1 cellular context compared by ENCODE assay signal in the genomic region with DNA sequence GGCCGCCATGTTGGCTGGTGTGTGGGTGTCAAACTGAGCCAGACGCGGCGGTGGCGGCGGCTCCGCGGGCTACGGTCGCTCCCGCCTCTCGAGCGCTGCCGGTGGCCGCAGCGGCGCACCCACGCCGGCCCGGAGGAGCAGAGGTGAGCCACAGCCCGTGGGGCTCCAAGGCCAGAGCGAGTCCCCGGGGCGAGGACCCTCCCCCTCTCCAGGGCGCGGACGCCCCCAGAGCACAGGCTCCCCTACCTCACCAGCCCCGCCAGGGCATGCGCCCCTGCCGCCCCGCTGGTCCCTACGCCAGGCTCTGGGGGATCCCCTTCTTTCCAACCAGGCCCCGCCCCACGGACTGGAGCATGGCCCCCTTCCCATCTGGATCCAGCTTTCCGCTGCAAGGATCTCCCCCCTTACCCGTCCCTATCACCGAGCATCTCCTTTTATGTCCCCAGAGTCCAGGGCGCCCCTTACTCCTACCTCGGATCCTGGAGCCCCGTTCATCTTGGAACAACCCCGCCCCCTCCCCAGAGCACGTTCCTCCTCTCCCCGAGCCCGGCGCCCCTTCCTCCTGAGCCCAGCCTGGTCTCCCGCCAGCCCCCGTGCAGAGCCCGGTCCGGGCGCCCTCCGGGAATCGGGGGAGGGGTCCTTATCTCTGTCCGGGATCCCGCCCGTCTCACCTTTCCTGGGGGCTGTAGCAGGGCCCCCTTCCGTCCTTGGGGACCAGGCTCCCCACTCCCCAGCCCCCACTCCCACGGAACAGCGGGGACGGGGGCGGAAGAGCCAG.
A peak's percentile ranks its signal among the peaks of the same experiment; 100 is the strongest.
TF ChIP-seq lines count a peak whose summit lies in the region.

No MANE protein-coding gene starts in this region.

TF ChIP-seq in HepG2, 621 proteins besides CTCF, POLR2A, EP300 and RAD21 (continued from another document and continues in another):
- TF ChIP-seq, protein P1, sequence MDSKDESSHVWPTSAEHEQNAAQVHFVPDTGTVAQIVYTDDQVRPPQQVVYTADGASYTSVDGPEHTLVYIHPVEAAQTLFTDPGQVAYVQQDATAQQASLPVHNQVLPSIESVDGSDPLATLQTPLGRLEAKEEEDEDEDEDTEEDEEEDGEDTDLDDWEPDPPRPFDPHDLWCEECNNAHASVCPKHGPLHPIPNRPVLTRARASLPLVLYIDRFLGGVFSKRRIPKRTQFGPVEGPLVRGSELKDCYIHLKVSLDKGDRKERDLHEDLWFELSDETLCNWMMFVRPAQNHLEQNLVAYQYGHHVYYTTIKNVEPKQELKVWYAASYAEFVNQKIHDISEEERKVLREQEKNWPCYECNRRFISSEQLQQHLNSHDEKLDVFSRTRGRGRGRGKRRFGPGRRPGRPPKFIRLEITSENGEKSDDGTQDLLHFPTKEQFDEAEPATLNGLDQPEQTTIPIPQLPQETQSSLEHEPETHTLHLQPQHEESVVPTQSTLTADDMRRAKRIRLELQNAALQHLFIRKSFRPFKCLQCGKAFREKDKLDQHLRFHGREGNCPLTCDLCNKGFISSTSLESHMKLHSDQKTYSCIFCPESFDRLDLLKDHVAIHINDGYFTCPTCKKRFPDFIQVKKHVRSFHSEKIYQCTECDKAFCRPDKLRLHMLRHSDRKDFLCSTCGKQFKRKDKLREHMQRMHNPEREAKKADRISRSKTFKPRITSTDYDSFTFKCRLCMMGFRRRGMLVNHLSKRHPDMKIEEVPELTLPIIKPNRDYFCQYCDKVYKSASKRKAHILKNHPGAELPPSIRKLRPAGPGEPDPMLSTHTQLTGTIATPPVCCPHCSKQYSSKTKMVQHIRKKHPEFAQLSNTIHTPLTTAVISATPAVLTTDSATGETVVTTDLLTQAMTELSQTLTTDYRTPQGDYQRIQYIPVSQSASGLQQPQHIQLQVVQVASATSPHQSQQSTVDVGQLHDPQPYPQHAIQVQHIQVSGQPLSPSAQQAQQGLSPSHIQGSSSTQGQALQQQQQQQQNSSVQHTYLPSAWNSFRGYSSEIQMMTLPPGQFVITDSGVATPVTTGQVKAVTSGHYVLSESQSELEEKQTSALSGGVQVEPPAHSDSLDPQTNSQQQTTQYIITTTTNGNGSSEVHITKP (CRISPR knock-in tag; IDR thresholded peaks at IDR 0.05; ENCODE audit: low read depth) = no peak
- no peak for TF ChIP-seq POGK (CRISPR knock-in tag; conservative IDR thresholded peaks at IDR 0.05)
- TF ChIP-seq HOXA5 (CRISPR knock-in tag; IDR thresholded peaks at IDR 0.05) = 0 out of 2 replicates have a peak, but pooled peaks have one; percentile 42
- no peak for TF ChIP-seq ZSCAN20 (CRISPR knock-in tag; IDR thresholded peaks at IDR 0.05; ENCODE audit: borderline replicate concordance)
- TF ChIP-seq RAD51 (IDR thresholded peaks at IDR 0.05; ENCODE audit: borderline replicate concordance) = no peak
- TF ChIP-seq HES4 (CRISPR knock-in tag; IDR thresholded peaks at IDR 0.05; ENCODE audit: borderline replicate concordance) = no peak
- TF ChIP-seq ZNF460 (CRISPR knock-in tag; IDR thresholded peaks at IDR 0.05; ENCODE audit: borderline replicate concordance) = no peak
- no peak for TF ChIP-seq REPIN1 (CRISPR knock-in tag; IDR thresholded peaks at IDR 0.05; ENCODE audit: borderline replicate concordance, low read depth)
- no peak for TF ChIP-seq ZNF235 (CRISPR knock-in tag; IDR thresholded peaks at IDR 0.05; ENCODE audit: borderline replicate concordance)
- TF ChIP-seq, protein P2, sequence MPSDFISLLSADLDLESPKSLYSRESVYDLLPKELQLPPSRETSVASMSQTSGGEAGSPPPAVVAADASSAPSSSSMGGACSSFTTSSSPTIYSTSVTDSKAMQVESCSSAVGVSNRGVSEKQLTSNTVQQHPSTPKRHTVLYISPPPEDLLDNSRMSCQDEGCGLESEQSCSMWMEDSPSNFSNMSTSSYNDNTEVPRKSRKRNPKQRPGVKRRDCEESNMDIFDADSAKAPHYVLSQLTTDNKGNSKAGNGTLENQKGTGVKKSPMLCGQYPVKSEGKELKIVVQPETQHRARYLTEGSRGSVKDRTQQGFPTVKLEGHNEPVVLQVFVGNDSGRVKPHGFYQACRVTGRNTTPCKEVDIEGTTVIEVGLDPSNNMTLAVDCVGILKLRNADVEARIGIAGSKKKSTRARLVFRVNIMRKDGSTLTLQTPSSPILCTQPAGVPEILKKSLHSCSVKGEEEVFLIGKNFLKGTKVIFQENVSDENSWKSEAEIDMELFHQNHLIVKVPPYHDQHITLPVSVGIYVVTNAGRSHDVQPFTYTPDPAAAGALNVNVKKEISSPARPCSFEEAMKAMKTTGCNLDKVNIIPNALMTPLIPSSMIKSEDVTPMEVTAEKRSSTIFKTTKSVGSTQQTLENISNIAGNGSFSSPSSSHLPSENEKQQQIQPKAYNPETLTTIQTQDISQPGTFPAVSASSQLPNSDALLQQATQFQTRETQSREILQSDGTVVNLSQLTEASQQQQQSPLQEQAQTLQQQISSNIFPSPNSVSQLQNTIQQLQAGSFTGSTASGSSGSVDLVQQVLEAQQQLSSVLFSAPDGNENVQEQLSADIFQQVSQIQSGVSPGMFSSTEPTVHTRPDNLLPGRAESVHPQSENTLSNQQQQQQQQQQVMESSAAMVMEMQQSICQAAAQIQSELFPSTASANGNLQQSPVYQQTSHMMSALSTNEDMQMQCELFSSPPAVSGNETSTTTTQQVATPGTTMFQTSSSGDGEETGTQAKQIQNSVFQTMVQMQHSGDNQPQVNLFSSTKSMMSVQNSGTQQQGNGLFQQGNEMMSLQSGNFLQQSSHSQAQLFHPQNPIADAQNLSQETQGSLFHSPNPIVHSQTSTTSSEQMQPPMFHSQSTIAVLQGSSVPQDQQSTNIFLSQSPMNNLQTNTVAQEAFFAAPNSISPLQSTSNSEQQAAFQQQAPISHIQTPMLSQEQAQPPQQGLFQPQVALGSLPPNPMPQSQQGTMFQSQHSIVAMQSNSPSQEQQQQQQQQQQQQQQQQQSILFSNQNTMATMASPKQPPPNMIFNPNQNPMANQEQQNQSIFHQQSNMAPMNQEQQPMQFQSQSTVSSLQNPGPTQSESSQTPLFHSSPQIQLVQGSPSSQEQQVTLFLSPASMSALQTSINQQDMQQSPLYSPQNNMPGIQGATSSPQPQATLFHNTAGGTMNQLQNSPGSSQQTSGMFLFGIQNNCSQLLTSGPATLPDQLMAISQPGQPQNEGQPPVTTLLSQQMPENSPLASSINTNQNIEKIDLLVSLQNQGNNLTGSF (CRISPR knock-in tag; IDR thresholded peaks at IDR 0.05) = no peak
- TF ChIP-seq, protein P3, sequence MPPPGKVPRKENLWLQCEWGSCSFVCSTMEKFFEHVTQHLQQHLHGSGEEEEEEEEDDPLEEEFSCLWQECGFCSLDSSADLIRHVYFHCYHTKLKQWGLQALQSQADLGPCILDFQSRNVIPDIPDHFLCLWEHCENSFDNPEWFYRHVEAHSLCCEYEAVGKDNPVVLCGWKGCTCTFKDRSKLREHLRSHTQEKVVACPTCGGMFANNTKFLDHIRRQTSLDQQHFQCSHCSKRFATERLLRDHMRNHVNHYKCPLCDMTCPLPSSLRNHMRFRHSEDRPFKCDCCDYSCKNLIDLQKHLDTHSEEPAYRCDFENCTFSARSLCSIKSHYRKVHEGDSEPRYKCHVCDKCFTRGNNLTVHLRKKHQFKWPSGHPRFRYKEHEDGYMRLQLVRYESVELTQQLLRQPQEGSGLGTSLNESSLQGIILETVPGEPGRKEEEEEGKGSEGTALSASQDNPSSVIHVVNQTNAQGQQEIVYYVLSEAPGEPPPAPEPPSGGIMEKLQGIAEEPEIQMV (CRISPR knock-in tag; IDR thresholded peaks at IDR 0.05; ENCODE audit: low read depth) = no peak
- peak; percentile 18; the same call in 1 of the 2 replicates for TF ChIP-seq MYC (CRISPR knock-in tag; IDR thresholded peaks at IDR 0.05; ENCODE audit: borderline replicate concordance)
- TF ChIP-seq FOXJ3 (CRISPR knock-in tag; IDR thresholded peaks at IDR 0.05; ENCODE audit: borderline replicate concordance) = no peak
- TF ChIP-seq ZNF562 (CRISPR knock-in tag; IDR thresholded peaks at IDR 0.05; ENCODE audit: borderline replicate concordance) = no peak
- no peak for TF ChIP-seq ZNF747 (CRISPR knock-in tag; IDR thresholded peaks at IDR 0.05; ENCODE audit: borderline replicate concordance)
- TF ChIP-seq, protein P4, sequence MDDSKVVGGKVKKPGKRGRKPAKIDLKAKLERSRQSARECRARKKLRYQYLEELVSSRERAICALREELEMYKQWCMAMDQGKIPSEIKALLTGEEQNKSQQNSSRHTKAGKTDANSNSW (CRISPR knock-in tag; IDR thresholded peaks at IDR 0.05; ENCODE audit: borderline replicate concordance) = no peak
- TF ChIP-seq ZBTB21 (CRISPR knock-in tag; IDR thresholded peaks at IDR 0.05) = no peak
- TF ChIP-seq TBX2 (CRISPR knock-in tag; IDR thresholded peaks at IDR 0.05; ENCODE audit: borderline replicate concordance) = no peak
- TF ChIP-seq ZNF672 (CRISPR knock-in tag; IDR thresholded peaks at IDR 0.05) = no peak
- TF ChIP-seq ZNF331 (CRISPR knock-in tag; IDR thresholded peaks at IDR 0.05) = no peak
- TF ChIP-seq STAG1 (CRISPR knock-in tag; IDR thresholded peaks at IDR 0.05) = no peak
- TF ChIP-seq ZBTB20 (CRISPR knock-in tag; IDR thresholded peaks at IDR 0.05; ENCODE audit: borderline replicate concordance, low read depth) = no peak
- no peak for TF ChIP-seq GTF2F1 (IDR thresholded peaks at IDR 0.05; ENCODE audit: low read length)
- TF ChIP-seq BRCA1 (CRISPR knock-in tag; IDR thresholded peaks at IDR 0.05) = no peak
- TF ChIP-seq, protein P5, sequence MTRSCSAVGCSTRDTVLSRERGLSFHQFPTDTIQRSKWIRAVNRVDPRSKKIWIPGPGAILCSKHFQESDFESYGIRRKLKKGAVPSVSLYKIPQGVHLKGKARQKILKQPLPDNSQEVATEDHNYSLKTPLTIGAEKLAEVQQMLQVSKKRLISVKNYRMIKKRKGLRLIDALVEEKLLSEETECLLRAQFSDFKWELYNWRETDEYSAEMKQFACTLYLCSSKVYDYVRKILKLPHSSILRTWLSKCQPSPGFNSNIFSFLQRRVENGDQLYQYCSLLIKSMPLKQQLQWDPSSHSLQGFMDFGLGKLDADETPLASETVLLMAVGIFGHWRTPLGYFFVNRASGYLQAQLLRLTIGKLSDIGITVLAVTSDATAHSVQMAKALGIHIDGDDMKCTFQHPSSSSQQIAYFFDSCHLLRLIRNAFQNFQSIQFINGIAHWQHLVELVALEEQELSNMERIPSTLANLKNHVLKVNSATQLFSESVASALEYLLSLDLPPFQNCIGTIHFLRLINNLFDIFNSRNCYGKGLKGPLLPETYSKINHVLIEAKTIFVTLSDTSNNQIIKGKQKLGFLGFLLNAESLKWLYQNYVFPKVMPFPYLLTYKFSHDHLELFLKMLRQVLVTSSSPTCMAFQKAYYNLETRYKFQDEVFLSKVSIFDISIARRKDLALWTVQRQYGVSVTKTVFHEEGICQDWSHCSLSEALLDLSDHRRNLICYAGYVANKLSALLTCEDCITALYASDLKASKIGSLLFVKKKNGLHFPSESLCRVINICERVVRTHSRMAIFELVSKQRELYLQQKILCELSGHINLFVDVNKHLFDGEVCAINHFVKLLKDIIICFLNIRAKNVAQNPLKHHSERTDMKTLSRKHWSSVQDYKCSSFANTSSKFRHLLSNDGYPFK (CRISPR knock-in tag; IDR thresholded peaks at IDR 0.05; ENCODE audit: borderline replicate concordance) = no peak
- TF ChIP-seq ZNF550 (CRISPR knock-in tag; IDR thresholded peaks at IDR 0.05; ENCODE audit: borderline replicate concordance) = no peak
- TF ChIP-seq, protein P6, sequence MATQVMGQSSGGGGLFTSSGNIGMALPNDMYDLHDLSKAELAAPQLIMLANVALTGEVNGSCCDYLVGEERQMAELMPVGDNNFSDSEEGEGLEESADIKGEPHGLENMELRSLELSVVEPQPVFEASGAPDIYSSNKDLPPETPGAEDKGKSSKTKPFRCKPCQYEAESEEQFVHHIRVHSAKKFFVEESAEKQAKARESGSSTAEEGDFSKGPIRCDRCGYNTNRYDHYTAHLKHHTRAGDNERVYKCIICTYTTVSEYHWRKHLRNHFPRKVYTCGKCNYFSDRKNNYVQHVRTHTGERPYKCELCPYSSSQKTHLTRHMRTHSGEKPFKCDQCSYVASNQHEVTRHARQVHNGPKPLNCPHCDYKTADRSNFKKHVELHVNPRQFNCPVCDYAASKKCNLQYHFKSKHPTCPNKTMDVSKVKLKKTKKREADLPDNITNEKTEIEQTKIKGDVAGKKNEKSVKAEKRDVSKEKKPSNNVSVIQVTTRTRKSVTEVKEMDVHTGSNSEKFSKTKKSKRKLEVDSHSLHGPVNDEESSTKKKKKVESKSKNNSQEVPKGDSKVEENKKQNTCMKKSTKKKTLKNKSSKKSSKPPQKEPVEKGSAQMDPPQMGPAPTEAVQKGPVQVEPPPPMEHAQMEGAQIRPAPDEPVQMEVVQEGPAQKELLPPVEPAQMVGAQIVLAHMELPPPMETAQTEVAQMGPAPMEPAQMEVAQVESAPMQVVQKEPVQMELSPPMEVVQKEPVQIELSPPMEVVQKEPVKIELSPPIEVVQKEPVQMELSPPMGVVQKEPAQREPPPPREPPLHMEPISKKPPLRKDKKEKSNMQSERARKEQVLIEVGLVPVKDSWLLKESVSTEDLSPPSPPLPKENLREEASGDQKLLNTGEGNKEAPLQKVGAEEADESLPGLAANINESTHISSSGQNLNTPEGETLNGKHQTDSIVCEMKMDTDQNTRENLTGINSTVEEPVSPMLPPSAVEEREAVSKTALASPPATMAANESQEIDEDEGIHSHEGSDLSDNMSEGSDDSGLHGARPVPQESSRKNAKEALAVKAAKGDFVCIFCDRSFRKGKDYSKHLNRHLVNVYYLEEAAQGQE (IDR thresholded peaks at IDR 0.05; ENCODE audit: borderline replicate concordance in 1 of 2, low read depth in 1 of 2, low read length in 2 of 2) = no peak
- no peak for TF ChIP-seq ZBTB10 (CRISPR knock-in tag; IDR thresholded peaks at IDR 0.05; ENCODE audit: borderline replicate concordance)
- TF ChIP-seq ZNF205 (CRISPR knock-in tag; IDR thresholded peaks at IDR 0.05) = no peak
